ENCODE assay signal across 1 cellular context in the genomic region with DNA sequence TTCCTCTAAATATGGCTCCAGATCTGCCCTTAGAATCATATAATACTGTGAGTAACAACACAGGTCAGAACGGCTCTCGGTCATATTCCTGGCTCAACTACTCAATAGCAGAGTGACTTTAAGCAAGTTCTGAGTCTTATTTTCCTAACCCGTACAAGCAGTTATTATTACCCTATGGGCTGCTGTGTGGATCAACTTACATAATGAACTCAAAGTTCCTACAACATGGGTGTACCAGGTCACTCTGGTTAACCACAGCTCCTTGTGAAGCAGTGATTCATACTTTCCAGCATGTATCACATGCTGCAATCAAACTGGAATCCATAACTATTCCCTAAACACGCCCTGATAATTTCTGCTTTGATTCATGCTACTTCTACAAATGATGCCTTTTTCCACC.
TF ChIP-seq lines count a peak whose summit lies in the region.

No MANE protein-coding gene starts in this region.

TF ChIP-seq in SK-N-SH, 30 proteins besides CTCF, POLR2A, EP300 and RAD21 (continued from another document):
- TF ChIP-seq FOSL2 (IDR thresholded peaks at IDR 0.05; ENCODE audit: borderline replicate concordance, low read depth) = peak; percentile 97
- TF ChIP-seq GATA2 (CRISPR knock-in tag; IDR thresholded peaks at IDR 0.05) = no peak
- TF ChIP-seq CHD2 (IDR thresholded peaks at IDR 0.05; ENCODE audit: low read length, partially characterized antibody) = no peak
- TF ChIP-seq RCOR1 (IDR thresholded peaks at IDR 0.05; ENCODE audit: low read length) = no peak
- TF ChIP-seq TEAD4 (IDR thresholded peaks at IDR 0.05; ENCODE audit: borderline replicate concordance, insufficient read depth) = peak; percentile 91
- TF ChIP-seq ZBTB33 (IDR thresholded peaks at IDR 0.05; ENCODE audit: borderline replicate concordance, low read depth) = peak; percentile 89; the same call in 1 of the 2 replicates
- no peak for TF ChIP-seq NRF1 (IDR thresholded peaks at IDR 0.05; ENCODE audit: low read depth, low read length)
- TF ChIP-seq PBX3 (IDR thresholded peaks at IDR 0.05) = peak; percentile 83
- peak; percentile 38; the same call in 1 of the 2 replicates for TF ChIP-seq TAF1 (IDR thresholded peaks at IDR 0.05; ENCODE audit: borderline replicate concordance, low read depth, low read length)
- TF ChIP-seq, protein P1, sequence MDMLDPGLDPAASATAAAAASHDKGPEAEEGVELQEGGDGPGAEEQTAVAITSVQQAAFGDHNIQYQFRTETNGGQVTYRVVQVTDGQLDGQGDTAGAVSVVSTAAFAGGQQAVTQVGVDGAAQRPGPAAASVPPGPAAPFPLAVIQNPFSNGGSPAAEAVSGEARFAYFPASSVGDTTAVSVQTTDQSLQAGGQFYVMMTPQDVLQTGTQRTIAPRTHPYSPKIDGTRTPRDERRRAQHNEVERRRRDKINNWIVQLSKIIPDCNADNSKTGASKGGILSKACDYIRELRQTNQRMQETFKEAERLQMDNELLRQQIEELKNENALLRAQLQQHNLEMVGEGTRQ (IDR thresholded peaks at IDR 0.05; ENCODE audit: borderline replicate concordance, low read depth, low read length) = no peak
- TF ChIP-seq, protein P2, sequence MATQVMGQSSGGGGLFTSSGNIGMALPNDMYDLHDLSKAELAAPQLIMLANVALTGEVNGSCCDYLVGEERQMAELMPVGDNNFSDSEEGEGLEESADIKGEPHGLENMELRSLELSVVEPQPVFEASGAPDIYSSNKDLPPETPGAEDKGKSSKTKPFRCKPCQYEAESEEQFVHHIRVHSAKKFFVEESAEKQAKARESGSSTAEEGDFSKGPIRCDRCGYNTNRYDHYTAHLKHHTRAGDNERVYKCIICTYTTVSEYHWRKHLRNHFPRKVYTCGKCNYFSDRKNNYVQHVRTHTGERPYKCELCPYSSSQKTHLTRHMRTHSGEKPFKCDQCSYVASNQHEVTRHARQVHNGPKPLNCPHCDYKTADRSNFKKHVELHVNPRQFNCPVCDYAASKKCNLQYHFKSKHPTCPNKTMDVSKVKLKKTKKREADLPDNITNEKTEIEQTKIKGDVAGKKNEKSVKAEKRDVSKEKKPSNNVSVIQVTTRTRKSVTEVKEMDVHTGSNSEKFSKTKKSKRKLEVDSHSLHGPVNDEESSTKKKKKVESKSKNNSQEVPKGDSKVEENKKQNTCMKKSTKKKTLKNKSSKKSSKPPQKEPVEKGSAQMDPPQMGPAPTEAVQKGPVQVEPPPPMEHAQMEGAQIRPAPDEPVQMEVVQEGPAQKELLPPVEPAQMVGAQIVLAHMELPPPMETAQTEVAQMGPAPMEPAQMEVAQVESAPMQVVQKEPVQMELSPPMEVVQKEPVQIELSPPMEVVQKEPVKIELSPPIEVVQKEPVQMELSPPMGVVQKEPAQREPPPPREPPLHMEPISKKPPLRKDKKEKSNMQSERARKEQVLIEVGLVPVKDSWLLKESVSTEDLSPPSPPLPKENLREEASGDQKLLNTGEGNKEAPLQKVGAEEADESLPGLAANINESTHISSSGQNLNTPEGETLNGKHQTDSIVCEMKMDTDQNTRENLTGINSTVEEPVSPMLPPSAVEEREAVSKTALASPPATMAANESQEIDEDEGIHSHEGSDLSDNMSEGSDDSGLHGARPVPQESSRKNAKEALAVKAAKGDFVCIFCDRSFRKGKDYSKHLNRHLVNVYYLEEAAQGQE (IDR thresholded peaks at IDR 0.05; ENCODE audit: low read depth, low read length) = peak; percentile 69; the same call in 1 of the 2 replicates
- TF ChIP-seq NFIC (IDR thresholded peaks at IDR 0.05; ENCODE audit: borderline replicate concordance) = peak; percentile 70
- peak; percentile 97 for TF ChIP-seq RXRA (IDR thresholded peaks at IDR 0.05; ENCODE audit: borderline replicate concordance, low read depth)
- TF ChIP-seq JUND (IDR thresholded peaks at IDR 0.05) = peak; percentile 97
- peak; percentile 73; the same call in 1 of the 2 replicates for TF ChIP-seq YY1 (IDR thresholded peaks at IDR 0.05; ENCODE audit: low read depth)
- no peak for TF ChIP-seq FOXJ3 (CRISPR knock-in tag; IDR thresholded peaks at IDR 0.05)
- TF ChIP-seq, protein P3, sequence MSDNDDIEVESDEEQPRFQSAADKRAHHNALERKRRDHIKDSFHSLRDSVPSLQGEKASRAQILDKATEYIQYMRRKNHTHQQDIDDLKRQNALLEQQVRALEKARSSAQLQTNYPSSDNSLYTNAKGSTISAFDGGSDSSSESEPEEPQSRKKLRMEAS (IDR thresholded peaks at IDR 0.05; ENCODE audit: low read depth) = peak; percentile 81
